ENCODE assay signal across 10 cellular contexts in genomic region chr2:239002960-239003932, GRCh38.
DNase-seq lines count a peak whose midpoint lies in the region; ATAC-seq and TF ChIP-seq lines count a peak whose summit lies in the region.
"Had no signal": no experiment of that assay in that cellular context is flagged by ENCODE, and none has a peak within 500 bp of the region (broad histone marks: within the 10 kb centered on the region; RNA-seq: fewer than 3 reads in every experiment).

No MANE protein-coding gene starts in this region.

- H3K9me3 ChIP-seq in Peyer's patch: no peaks in the 10 kb centered on the region
- H3K9me3 ChIP-seq: Caco-2 had no signal

- H3K36me3 ChIP-seq in Peyer's patch: no peaks in the 10 kb centered on the region

- peak overlapping the region in 3 of 4 donors; percentile 9 to 56 (median 46) for H3K27ac ChIP-seq in Peyer's patch

- no peak for ATAC-seq in activated CD4-positive, CD25-positive, alpha-beta regulatory T cell treated with anti-CD3 and anti-CD28 coated beads, Interleukin-2, amount 50 U/mL, for 24 hours
- ATAC-seq in HG03439 (IDR thresholded peaks at IDR 0.05; ENCODE audit: unreplicated experiment): no peak

- H3K4me3 ChIP-seq in AG10803 (ENCODE audit: low read length): peak overlapping the region; percentile 55
- no peak overlapping the region for H3K4me3 ChIP-seq in Peyer's patch

- no peaks in the 10 kb centered on the region for H3K27me3 ChIP-seq in Peyer's patch

- no peaks in the 10 kb centered on the region for H3K4me1 ChIP-seq in Peyer's patch
- H3K4me1 ChIP-seq: Caco-2 had no signal

- no peak for TF ChIP-seq POLR2A in Peyer's patch (IDR thresholded peaks at IDR 0.05)

- peak; percentile 79 for DNase-seq in AG10803 (ENCODE audit: low read depth)
- peak in 2 of 3 donors; percentile 39 to 43 for DNase-seq in Peyer's patch
- peak; percentile 93 for DNase-seq in fibroblast of gingiva (ENCODE audit: low read depth)
- peak; percentile 55 for DNase-seq in myocyte (ENCODE audit: low read depth)
- DNase-seq in occipital lobe (lab: John Stamatoyannopoulos, UW): no peak
- no peak for DNase-seq in NCI-H1694 (lab: John Stamatoyannopoulos, UW)
- DNase-seq: Caco-2, midbrain had no signal

- TF ChIP-seq CTCF in AG10803 (conservative IDR thresholded peaks at IDR 0.05; ENCODE audit: low read length) (peak; percentile 56), Peyer's patch (IDR thresholded peaks at IDR 0.05) (no peak)

Comparison
In these comparisons a context has a peak if more than half of its experiments do, and no peak if none do; other contexts are left out.
1. DNase-seq: peak in AG10803 (single experiment), Peyer's patch (2 of 3), fibroblast of gingiva (single experiment) and myocyte (single experiment); none in occipital lobe (single experiment) and NCI-H1694 (single experiment).